In the genomic region with DNA sequence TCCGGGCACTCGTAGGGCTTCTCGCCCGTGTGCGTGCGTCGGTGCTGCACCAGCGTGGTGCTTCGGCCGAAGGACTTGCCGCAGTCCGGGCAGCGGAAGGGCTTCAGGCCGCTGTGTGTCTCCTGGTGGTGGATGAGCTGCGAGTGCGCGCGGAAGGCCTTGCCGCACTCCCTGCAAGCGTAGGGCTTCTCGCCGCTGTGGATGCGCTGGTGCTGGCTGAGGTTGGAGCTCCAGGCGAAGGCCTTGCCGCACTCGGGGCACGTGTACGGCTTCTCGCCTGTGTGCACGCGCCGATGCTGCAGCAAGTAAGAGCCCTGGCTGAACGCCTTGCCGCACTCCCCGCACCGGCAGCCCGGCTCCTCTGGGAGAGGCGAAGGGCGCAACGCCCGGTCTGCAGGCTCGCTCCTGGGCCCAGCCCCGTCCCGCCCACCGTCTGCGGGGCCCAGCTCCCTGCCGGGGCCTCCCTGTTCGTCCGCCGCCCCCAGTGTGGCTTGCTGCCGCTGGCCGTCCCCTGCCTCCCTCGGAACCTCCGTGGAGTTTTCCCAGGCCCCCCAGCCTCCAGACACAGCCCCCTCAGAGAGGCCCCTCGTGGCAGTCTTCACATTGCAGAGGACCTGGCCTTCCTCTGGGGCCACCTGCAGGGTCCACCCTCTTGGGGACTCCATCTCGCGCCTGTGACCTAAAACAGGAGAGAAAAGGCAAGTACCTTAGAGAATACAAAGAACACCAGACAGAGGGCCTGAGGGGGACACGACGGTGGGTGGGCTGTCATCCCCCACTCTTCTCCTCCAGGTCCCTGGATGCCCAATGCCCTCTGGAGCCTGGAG, we compare ENCODE assay signal across 11 cellular contexts. TPM values are rescaled to one million over a fixed set of nuclear protein-coding genes. Genes with fewer than 3 reads are reported as not detected.
A peak's percentile ranks its signal among the peaks of the same experiment; 100 is the strongest.
DNase-seq lines count a peak whose midpoint lies in the region; ATAC-seq, FAIRE-seq and TF ChIP-seq lines count a peak whose summit lies in the region.
"Had no signal": no experiment of that assay in that cellular context is flagged by ENCODE, and none has a peak within 500 bp of the region (broad histone marks: within the 10 kb centered on the region; RNA-seq: fewer than 3 reads in every experiment).

No MANE protein-coding gene starts in this region.

- H3K36me3 ChIP-seq in endothelial cell of umbilical vein (ENCODE audit: control insufficient read depth in 2 of 2, extremely low read depth in 1 of 2, insufficient read depth in 2 of 2, low read length in 2 of 2): no peaks in the 10 kb centered on the region

- peaks cover 23 to 25% of the 10 kb centered on the region in 2 experiments for H3K27me3 ChIP-seq in endothelial cell of umbilical vein (ENCODE audit: control insufficient read depth in 2 of 2, insufficient read depth in 2 of 2, low read length in 2 of 2)

- dilution Hi-C loops in endothelial cell of umbilical vein (cut with MboI; ENCODE audit: extremely low pct_ligation_motif_present, low sequenced_read_pairs): no loop called here

- intact Hi-C loops in endothelial cell of umbilical vein (cut with micrococcal nuclease): no loop called here

- no peak for FAIRE-seq in endothelial cell of umbilical vein (lab: Jason Lieb, UNC)

- peak overlapping the region in 6 of 10 donors; percentile 22 to 80 (median 44) for H3K27ac Mint-ChIP-seq in naive thymus-derived CD8-positive, alpha-beta T cell

- BruUV-seq in endothelial cell of umbilical vein (replicated peaks; lab: Mats Ljungman, UMichigan): no TSS peak

- TF ChIP-seq CTCF in HFF-Myc (IDR thresholded peaks at IDR 0.05; ENCODE audit: low read depth, low read length, missing control alignments): no peak
- no peak for TF ChIP-seq CTCF in endothelial cell of umbilical vein (IDR thresholded peaks at IDR 0.05; ENCODE audit: extremely low read depth in 1 of 2, insufficient read depth in 1 of 2, low read depth in 1 of 2, low read length in 2 of 2)

- peaks cover 17 to 40% (median 26%) of the 10 kb centered on the region in 4 donors for H3K4me1 Mint-ChIP-seq in naive thymus-derived CD8-positive, alpha-beta T cell

- TF ChIP-seq POLR2A in endothelial cell of umbilical vein (IDR thresholded peaks at IDR 0.05; ENCODE audit: low read depth, low read length): no peak

- CTCF ChIA-PET in endothelial cell of umbilical vein (lab: Charles Lee): no interaction called here

- H4K20me1 ChIP-seq in endothelial cell of umbilical vein (replicated peaks; ENCODE audit: control insufficient read depth, extremely low read depth, insufficient read depth, low read length): no peaks in the 10 kb centered on the region

- H3K9ac ChIP-seq in endothelial cell of umbilical vein (replicated peaks; ENCODE audit: extremely low read depth, insufficient read depth, low read length): no peak overlapping the region

- H3K4me2 ChIP-seq in endothelial cell of umbilical vein (ENCODE audit: insufficient read depth, low read length): peak overlapping the region; percentile 21

- peak; percentile 42 for DNase-seq in AG20443 (ENCODE audit: low spot score)
- DNase-seq in HFF-Myc (ENCODE audit: extremely low read depth, low read depth): no peak
- no peak for DNase-seq in endothelial cell of umbilical vein (ENCODE audit: low read depth, low spot score)
- peak in 1 of 10 donors; percentile 24 for DNase-seq in naive thymus-derived CD8-positive, alpha-beta T cell
- DNase-seq in effector CD8-positive, alpha-beta T cell (lab: John Stamatoyannopoulos, UW): no peak
- DNase-seq in NAMALWA (ENCODE audit: low spot score): no peak
- DNase-seq in 8988T: no peak
- DNase-seq: cortex of kidney, NCI-H510A had no signal

- no peaks in the 10 kb centered on the region for H3K9me1 ChIP-seq in endothelial cell of umbilical vein (replicated peaks; ENCODE audit: control insufficient read depth, extremely low read depth, insufficient read depth, low read length)

- peak; percentile 2 to 11 for ATAC-seq in naive thymus-derived CD8-positive, alpha-beta T cell
- ATAC-seq in GM18870 (IDR thresholded peaks at IDR 0.05; ENCODE audit: unreplicated experiment): no peak
- ATAC-seq: SK-N-SH treated with all-trans-retinoic acid at 6 μM for 48 hours had no signal

- POLR2A ChIA-PET in endothelial cell of umbilical vein (lab: Charles Lee): no interaction called here
- POLR2A ChIA-PET in naive thymus-derived CD8-positive, alpha-beta T cell (lab: Charles Lee): interaction anchor here (0.7 to 5.0 kb wide), 18 partner anchors 10 to 298 kb away, joined by 3 to 72 read pairs (median 4); a partner anchor contains a TSS

- no peaks in the 10 kb centered on the region for H3K79me2 ChIP-seq in endothelial cell of umbilical vein (ENCODE audit: control insufficient read depth, insufficient read depth, low read length)

- no peaks in the 10 kb centered on the region for H3K27me3 Mint-ChIP-seq in naive thymus-derived CD8-positive, alpha-beta T cell

- H3K4me1 ChIP-seq in endothelial cell of umbilical vein (ENCODE audit: control insufficient read depth, extremely low read depth, insufficient read depth, low read length): peaks cover 8% of the 10 kb centered on the region

- peak overlapping the region; percentile 30 for H3K4me3 ChIP-seq in HFF-Myc (replicated peaks; ENCODE audit: low read depth, low read length)
- H3K4me3 ChIP-seq in endothelial cell of umbilical vein (replicated peaks in 1 of 3; ENCODE audit: insufficient read depth in 1 of 3, low read depth in 1 of 3, low read length in 3 of 3): peak overlapping the region in 1 of 3 experiments; percentile 6

- H3K9me3 ChIP-seq in endothelial cell of umbilical vein (replicated peaks; ENCODE audit: control insufficient read depth, insufficient read depth, low read length): no peaks in the 10 kb centered on the region

- H3K27ac ChIP-seq in endothelial cell of umbilical vein (ENCODE audit: insufficient read depth, low read depth, low read length): no peak overlapping the region

- peak overlapping the region; percentile 36 to 85 (median 72) for H3K4me3 Mint-ChIP-seq in naive thymus-derived CD8-positive, alpha-beta T cell

- no peaks in the 10 kb centered on the region for H3K9me3 Mint-ChIP-seq in naive thymus-derived CD8-positive, alpha-beta T cell

- peaks cover 0 to 2% (median 0%) of the 10 kb centered on the region in 3 donors for H3K36me3 Mint-ChIP-seq in naive thymus-derived CD8-positive, alpha-beta T cell

- H2AFZ ChIP-seq in endothelial cell of umbilical vein (ENCODE audit: low read depth, low read length): peak overlapping the region; percentile 20

RNA-seq across cellular contexts. Expression of a gene that starts 3.9 kb away (rescaled TPM):
- total RNA-seq in endothelial cell of umbilical vein: 0.85 and 2.3 TPM in 2 replicates
- 3.7 and 6.2 TPM in 2 replicates for polyA plus RNA-seq in endothelial cell of umbilical vein
- 1.0 and 1.9 TPM in 2 replicates for polyA plus RNA-seq in endothelial cell of umbilical vein (2011; cell fraction: cytosol; rRNA removed)
- polyA plus RNA-seq in endothelial cell of umbilical vein (2011; cell fraction: nucleus; rRNA removed): 0.21 and 0.55 TPM in 2 replicates
- 1.2 and 1.9 TPM in 2 replicates for polyA plus RNA-seq in endothelial cell of umbilical vein (2012)
- 0.53 TPM in 1 of 2 replicates, not detected in the other for polyA minus RNA-seq in endothelial cell of umbilical vein
- polyA minus RNA-seq in endothelial cell of umbilical vein (2011; cell fraction: cytosol; rRNA and poly(A)+ RNA removed): not detected
- 0.53 TPM in 1 of 2 replicates, not detected in the other for polyA minus RNA-seq in endothelial cell of umbilical vein (2011; cell fraction: nucleus; rRNA and poly(A)+ RNA removed)
- 10 to 100 TPM; 26.3 to 38.3 TPM for total RNA-seq in naive thymus-derived CD8-positive, alpha-beta T cell
- 100 to 1,000 TPM in 2 of 3 donors, 10 to 100 TPM in 1; 96.6 to 126 (median 121) TPM for polyA plus RNA-seq in naive thymus-derived CD8-positive, alpha-beta T cell

RNA-seq across cellular contexts. Expression of a gene that starts 5.4 kb away (rescaled TPM):
- 0.42 and 1.3 TPM in 2 replicates for total RNA-seq in endothelial cell of umbilical vein
- polyA plus RNA-seq in endothelial cell of umbilical vein: 0.40 and 0.62 TPM in 2 replicates
- 0.10 and 0.21 TPM in 2 replicates for polyA plus RNA-seq in endothelial cell of umbilical vein (2011; cell fraction: cytosol; rRNA removed)
- polyA plus RNA-seq in endothelial cell of umbilical vein (2011; cell fraction: nucleus; rRNA removed): 1.2 and 1.7 TPM in 2 replicates
- 0.20 and 0.35 TPM in 2 replicates for polyA plus RNA-seq in endothelial cell of umbilical vein (2012)
- polyA minus RNA-seq in endothelial cell of umbilical vein: 0.46 and 1.8 TPM in 2 replicates
- 1.6 TPM for polyA minus RNA-seq in endothelial cell of umbilical vein (2011; cell fraction: cytosol; rRNA and poly(A)+ RNA removed)
- 0.82 and 0.87 TPM in 2 replicates for polyA minus RNA-seq in endothelial cell of umbilical vein (2011; cell fraction: nucleus; rRNA and poly(A)+ RNA removed)
- total RNA-seq in naive thymus-derived CD8-positive, alpha-beta T cell: 1 to 10 TPM; 4.7 to 6.6 TPM
- polyA plus RNA-seq in naive thymus-derived CD8-positive, alpha-beta T cell: 1 to 10 TPM; 1.8 to 2.2 (median 1.9) TPM

RNA-seq across cellular contexts. Expression of a gene that starts 23.6 kb away (rescaled TPM):
- total RNA-seq in endothelial cell of umbilical vein: 1.4 and 1.7 TPM in 2 replicates
- 1.6 and 2.8 TPM in 2 replicates for polyA plus RNA-seq in endothelial cell of umbilical vein
- 0.57 and 1.4 TPM in 2 replicates for polyA plus RNA-seq in endothelial cell of umbilical vein (2011; cell fraction: cytosol; rRNA removed)
- 0.59 and 0.67 TPM in 2 replicates for polyA plus RNA-seq in endothelial cell of umbilical vein (2011; cell fraction: nucleus; rRNA removed)
- polyA plus RNA-seq in endothelial cell of umbilical vein (2012): 0.74 and 2.0 TPM in 2 replicates
- polyA minus RNA-seq in endothelial cell of umbilical vein: 0.49 and 0.92 TPM in 2 replicates
- polyA minus RNA-seq in endothelial cell of umbilical vein (2011; cell fraction: cytosol; rRNA and poly(A)+ RNA removed): 2.0 TPM
- 0.77 TPM in 2 replicates for polyA minus RNA-seq in endothelial cell of umbilical vein (2011; cell fraction: nucleus; rRNA and poly(A)+ RNA removed)
- 1 to 10 TPM; 5.6 to 5.8 TPM for total RNA-seq in naive thymus-derived CD8-positive, alpha-beta T cell
- polyA plus RNA-seq in naive thymus-derived CD8-positive, alpha-beta T cell: 10 to 100 TPM in 1 of 3 donors, 1 to 10 TPM in 2; 4.2 to 14.3 (median 9.9) TPM

RNA-seq across cellular contexts. Expression of a gene that starts 29.9 kb away (rescaled TPM):
- total RNA-seq in endothelial cell of umbilical vein: 945 and 993 TPM in 2 replicates
- polyA plus RNA-seq in endothelial cell of umbilical vein: 3,430 and 4,008 TPM in 2 replicates
- polyA plus RNA-seq in endothelial cell of umbilical vein (2011; cell fraction: cytosol; rRNA removed): 2,572 and 2,789 TPM in 2 replicates
- polyA plus RNA-seq in endothelial cell of umbilical vein (2011; cell fraction: nucleus; rRNA removed): 713 and 831 TPM in 2 replicates
- 1,416 and 2,035 TPM in 2 replicates for polyA plus RNA-seq in endothelial cell of umbilical vein (2012)
- polyA minus RNA-seq in endothelial cell of umbilical vein: 1,548 and 1,681 TPM in 2 replicates
- polyA minus RNA-seq in endothelial cell of umbilical vein (2011; cell fraction: cytosol; rRNA and poly(A)+ RNA removed): 1,257 TPM
- 223 and 251 TPM in 2 replicates for polyA minus RNA-seq in endothelial cell of umbilical vein (2011; cell fraction: nucleus; rRNA and poly(A)+ RNA removed)
- 1,000 to 10,000 TPM; 1,656 to 1,664 TPM for total RNA-seq in naive thymus-derived CD8-positive, alpha-beta T cell
- 1,000 to 10,000 TPM; 1,899 to 2,106 (median 2,080) TPM for polyA plus RNA-seq in naive thymus-derived CD8-positive, alpha-beta T cell

RNA-seq across cellular contexts. Expression of a gene that starts 30.4 kb away (rescaled TPM):
- total RNA-seq in endothelial cell of umbilical vein: 3.6 and 3.7 TPM in 2 replicates
- polyA plus RNA-seq in endothelial cell of umbilical vein: 3.6 and 3.9 TPM in 2 replicates
- 2.1 and 2.4 TPM in 2 replicates for polyA plus RNA-seq in endothelial cell of umbilical vein (2011; cell fraction: cytosol; rRNA removed)
- polyA plus RNA-seq in endothelial cell of umbilical vein (2011; cell fraction: nucleus; rRNA removed): 2.7 and 2.8 TPM in 2 replicates
- 1.3 and 1.5 TPM in 2 replicates for polyA plus RNA-seq in endothelial cell of umbilical vein (2012)
- 8.1 and 9.1 TPM in 2 replicates for polyA minus RNA-seq in endothelial cell of umbilical vein
- polyA minus RNA-seq in endothelial cell of umbilical vein (2011; cell fraction: cytosol; rRNA and poly(A)+ RNA removed): 5.2 TPM
- 2.8 and 3.7 TPM in 2 replicates for polyA minus RNA-seq in endothelial cell of umbilical vein (2011; cell fraction: nucleus; rRNA and poly(A)+ RNA removed)
- 1 to 10 TPM; 4.6 TPM for total RNA-seq in naive thymus-derived CD8-positive, alpha-beta T cell
- 1 to 10 TPM in 2 of 3 donors, under 1 TPM in 1; 0.69 to 3.3 (median 1.4) TPM for polyA plus RNA-seq in naive thymus-derived CD8-positive, alpha-beta T cell
